In the genomic region with DNA sequence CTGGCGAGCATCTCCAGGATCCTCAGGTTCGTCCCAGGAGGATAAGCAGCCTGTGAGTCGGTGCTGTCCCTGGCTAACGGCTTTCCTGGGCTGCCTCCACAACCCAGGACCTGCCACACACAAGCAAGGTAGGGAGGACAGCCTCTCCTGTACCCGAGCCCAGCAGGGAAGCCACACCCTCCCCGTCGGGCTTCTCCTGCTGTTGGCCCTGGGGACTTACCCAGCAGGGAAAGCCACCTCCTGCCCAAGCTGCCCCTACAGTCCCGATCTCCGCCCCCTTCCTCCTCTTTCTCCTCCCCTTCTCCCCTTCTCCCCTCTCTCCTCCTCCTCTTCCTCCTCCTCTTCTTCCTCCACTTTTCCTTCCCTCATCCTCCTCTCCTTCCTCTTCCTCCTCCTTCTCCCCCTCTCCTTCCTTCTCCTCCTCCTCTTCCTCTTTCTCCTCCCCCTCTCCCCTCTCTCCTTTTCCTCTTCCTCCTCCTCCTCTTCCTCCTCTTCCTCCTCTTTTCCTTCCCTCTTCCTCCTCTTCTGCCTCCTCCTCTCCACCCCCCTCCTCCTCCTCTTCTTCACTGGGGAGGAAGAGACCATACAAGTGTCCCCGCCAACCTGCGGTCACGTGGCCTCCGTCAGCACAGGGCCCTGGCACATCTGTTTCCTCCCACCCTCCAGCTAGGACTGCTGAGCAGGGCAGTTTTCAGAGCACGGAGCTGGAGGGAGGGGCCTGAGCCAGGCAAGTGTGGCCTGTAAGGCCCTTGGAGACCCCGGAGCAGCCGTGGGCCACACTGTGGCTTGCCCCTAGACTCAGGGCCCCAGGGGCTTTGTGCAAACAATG, we compare ENCODE assay signal across 15 cellular contexts. TPM values are rescaled to one million over a fixed set of nuclear protein-coding genes. Genes with fewer than 3 reads are reported as not detected.
DNase-seq lines count a peak whose midpoint lies in the region; ATAC-seq, FAIRE-seq and TF ChIP-seq lines count a peak whose summit lies in the region.
"Had no signal": no experiment of that assay in that cellular context is flagged by ENCODE, and none has a peak within 500 bp of the region (broad histone marks: within the 10 kb centered on the region; RNA-seq: fewer than 3 reads in every experiment).

No MANE protein-coding gene starts in this region.

- H3K9me3 Mint-ChIP-seq in GM23338 = peaks cover 2% of the 10 kb centered on the region; the same call in 2 of the 3 replicates
- no peaks in the 10 kb centered on the region for H3K9me3 Mint-ChIP-seq in natural killer cell treated with Interleukin-12 subunit alpha and Interleukin-12 subunit beta and Interleukin-15 and Interleukin-18, amount 100 ng/mL, for 72 hours
- H3K9me3 Mint-ChIP-seq: stimulated activated memory B cell treated with anti-CD40 and anti-IgM and Interleukin-4, amounts not matched to agents 10 μg/mL and 1 μg/mL and 100 μg/mL, for 72 hours had no signal

- 0 out of 3 replicates have a peak, but pooled peaks cover 3% of the 10 kb centered on the region for H3K9me3 ChIP-seq in A549
- H3K9me3 ChIP-seq in Panc1 (ENCODE audit: control insufficient read depth, insufficient read depth, low read depth, low read length) = no peaks in the 10 kb centered on the region

- peaks cover 12% of the 10 kb centered on the region for H3K4me1 Mint-ChIP-seq in GM23338
- H3K4me1 Mint-ChIP-seq in natural killer cell treated with Interleukin-12 subunit alpha and Interleukin-12 subunit beta and Interleukin-15 and Interleukin-18, amount 100 ng/mL, for 72 hours (ENCODE audit: low read depth in 2 of 2) = no peaks in the 10 kb centered on the region

- TF ChIP-seq RAD21 in A549 (conservative IDR thresholded peaks at IDR 0.05 in 1 of 2, IDR thresholded peaks at IDR 0.05 in 1 of 2) = no peak

- H3K9me2 ChIP-seq in GM23338 (ENCODE audit: insufficient read depth) = peaks cover 5% of the 10 kb centered on the region; the same call in 1 of the 2 replicates

- no peak for TF ChIP-seq EP300 in A549 (IDR thresholded peaks at IDR 0.05)

- DNase-seq in A549 (ENCODE audit: low read depth in 1 of 2, low spot score in 1 of 2) (peak in 1 of 2 experiments; percentile 18), GM23338 (ENCODE audit: low spot score) (no peak), Panc1 (ENCODE audit: low read depth, low spot score) (no peak), left kidney (ENCODE audit: low read depth, low spot score) (peak; percentile 43), lower leg skin (ENCODE audit: low spot score in 2 of 2) (no peak), ureter (ENCODE audit: low spot score) (no peak), NCI-H526 treated with DMSO at 0.1 percent for 48 hours (lab: John Stamatoyannopoulos, UW) (no peak)
- DNase-seq in natural killer cell treated with Interleukin-12 subunit alpha and Interleukin-12 subunit beta and Interleukin-15 and Interleukin-18, amount 100 ng/mL, for 72 hours (ENCODE audit: low spot score) = no peak
- DNase-seq: activated CD4-positive, alpha-beta T cell treated with anti-CD3 and anti-CD28 coated beads, Interleukin-2, amount 50 U/mL, for 1 hour; NCI-H748 treated with DMSO at 0.1 percent for 48 hours; T-helper 9 cell had no signal

- no peak for FAIRE-seq in A549 (lab: Jason Lieb, UNC)
- FAIRE-seq: urothelium cell line had no signal

- TF ChIP-seq POLR2A in A549 (IDR thresholded peaks at IDR 0.05; ENCODE audit: low read length) (no peak), lower leg skin (IDR thresholded peaks at IDR 0.05) (no peak)

- BruUV-seq in Panc1 (replicated peaks; lab: Mats Ljungman, UMichigan) = no TSS peak

- no peak overlapping the region for H3K27ac Mint-ChIP-seq in GM23338
- H3K27ac Mint-ChIP-seq in natural killer cell treated with Interleukin-12 subunit alpha and Interleukin-12 subunit beta and Interleukin-15 and Interleukin-18, amount 100 ng/mL, for 72 hours = no peak overlapping the region
- H3K27ac Mint-ChIP-seq: stimulated activated memory B cell treated with anti-CD40 and anti-IgM and Interleukin-4, amounts not matched to agents 10 μg/mL and 1 μg/mL and 100 μg/mL, for 72 hours had no signal

- H3K4me1 ChIP-seq in A549 (no peaks in the 10 kb centered on the region), GM23338 (ENCODE audit: insufficient read depth) (peaks cover 18% of the 10 kb centered on the region), Panc1 (ENCODE audit: control insufficient read depth, insufficient read depth, low read length) (peaks cover 13% of the 10 kb centered on the region)

- CTCF ChIA-PET in A549 (lab: Yijun Ruan, JAX) = no interaction called here
- CTCF ChIA-PET in Panc1 (lab: Charles Lee) = interaction anchor here (0.6 kb wide), 2 partner anchors 18 to 234 kb away, joined by 3 read pairs; no protein-coding TSS in a partner anchor

- TF ChIP-seq CTCF in A549 (IDR thresholded peaks at IDR 0.05) = no peak
- no peak for TF ChIP-seq CTCF in GM23338 (conservative IDR thresholded peaks at IDR 0.05; ENCODE audit: low read depth in 2 of 2)
- TF ChIP-seq CTCF in Panc1 (IDR thresholded peaks at IDR 0.05) = no peak
- TF ChIP-seq CTCF in lower leg skin (IDR thresholded peaks at IDR 0.05) = no peak

- H3K4me2 ChIP-seq in A549 (no peak overlapping the region), GM23338 (no peak overlapping the region)

- ATAC-seq in A549 (peak; percentile 9 to 28; a peak in 4 of 6 replicates), GM23338 (no peak; the same call in 2 of the 3 replicates), Panc1 (peak; percentile 56; the same call in 1 of the 2 replicates)
- no peak for ATAC-seq in natural killer cell treated with Interleukin-12 subunit alpha and Interleukin-12 subunit beta and Interleukin-15 and Interleukin-18, amount 100 ng/mL, for 72 hours
- ATAC-seq: gastroesophageal sphincter; stimulated activated memory B cell treated with anti-CD40 and anti-IgM and Interleukin-4, amounts not matched to agents 10 μg/mL and 1 μg/mL and 100 μg/mL, for 72 hours had no signal

- in situ Hi-C loops in Panc1 (cut with HindIII; ENCODE audit: low pct_unique_long_range_greater_than_20kb, low sequenced_read_pairs) = no loop called here

- H3F3A ChIP-seq in GM23338 (replicated peaks; ENCODE audit: low read depth) = no peaks in the 10 kb centered on the region

- H3K36me3 ChIP-seq in GM23338 (ENCODE audit: insufficient read depth) (no peaks in the 10 kb centered on the region), Panc1 (ENCODE audit: control insufficient read depth, insufficient read depth, low read length) (no peaks in the 10 kb centered on the region)
- H3K36me3 ChIP-seq: gastroesophageal sphincter had no signal

- peaks cover 3% of the 10 kb centered on the region; the same call in 1 of the 3 replicates for H3K36me3 Mint-ChIP-seq in GM23338 (ENCODE audit: low read depth)
- H3K36me3 Mint-ChIP-seq in natural killer cell treated with Interleukin-12 subunit alpha and Interleukin-12 subunit beta and Interleukin-15 and Interleukin-18, amount 100 ng/mL, for 72 hours = no peaks in the 10 kb centered on the region
- H3K36me3 Mint-ChIP-seq: mesothelial cell of epicardium; stimulated activated memory B cell treated with anti-CD40 and anti-IgM and Interleukin-4, amounts not matched to agents 10 μg/mL and 1 μg/mL and 100 μg/mL, for 72 hours had no signal

- H3K4me3 ChIP-seq in A549 (no peak overlapping the region), GM23338 (no peak overlapping the region), Panc1 (ENCODE audit: low read depth in 2 of 2, low read length in 2 of 2) (no peak overlapping the region), lower leg skin (ENCODE audit: low read depth, poor library complexity, severe bottlenecking) (no peak overlapping the region)
- H3K4me3 ChIP-seq: gastroesophageal sphincter had no signal

- intact Hi-C loops in Panc1 (cut with micrococcal nuclease; ENCODE audit: unreplicated experiment) = no loop called here
- intact Hi-C loops in lower leg skin (cut with DNase I; ENCODE audit: low total_unique reads) = no loop called here

- H3K27me3 ChIP-seq in GM23338 (ENCODE audit: insufficient read depth) (no peaks in the 10 kb centered on the region), Panc1 (ENCODE audit: control insufficient read depth, insufficient read depth, low read length) (peaks cover 5% of the 10 kb centered on the region; the same call in 1 of the 2 replicates)

- no peaks in the 10 kb centered on the region for H3K79me2 ChIP-seq in GM23338 (replicated peaks; ENCODE audit: insufficient read depth)

- peaks cover 12% of the 10 kb centered on the region for H3K27me3 Mint-ChIP-seq in GM23338 (ENCODE audit: insufficient read depth, low read depth, poor library complexity)
- H3K27me3 Mint-ChIP-seq in natural killer cell treated with Interleukin-12 subunit alpha and Interleukin-12 subunit beta and Interleukin-15 and Interleukin-18, amount 100 ng/mL, for 72 hours = peaks cover 30 to 36% of the 10 kb centered on the region in 2 donors

- no peaks in the 10 kb centered on the region for H4K20me1 ChIP-seq in GM23338 (replicated peaks; ENCODE audit: insufficient read depth)

- H3K27ac ChIP-seq in A549 (no peak overlapping the region), GM23338 (ENCODE audit: low read depth) (no peak overlapping the region), Panc1 (ENCODE audit: low read length) (0 out of 2 replicates have a peak overlapping the region, but pooled peaks have one; percentile 25)
- H3K27ac ChIP-seq: gastroesophageal sphincter had no signal

- POLR2A ChIA-PET in A549 (lab: Yijun Ruan, JAX) = no interaction called here
- POLR2A ChIA-PET in Panc1 (lab: Charles Lee) = no interaction called here

- no peak overlapping the region for H3K4me3 Mint-ChIP-seq in GM23338
- no peak overlapping the region for H3K4me3 Mint-ChIP-seq in natural killer cell treated with Interleukin-12 subunit alpha and Interleukin-12 subunit beta and Interleukin-15 and Interleukin-18, amount 100 ng/mL, for 72 hours
- H3K4me3 Mint-ChIP-seq: mesothelial cell of epicardium; stimulated activated memory B cell treated with anti-CD40 and anti-IgM and Interleukin-4, amounts not matched to agents 10 μg/mL and 1 μg/mL and 100 μg/mL, for 72 hours had no signal

- H2AFZ ChIP-seq in GM23338 = 0 out of 2 replicates have a peak overlapping the region, but pooled peaks have one; percentile 69

- WGBS in A549 (ENCODE audit: missing lambda C conversion rate) = 47% methylated on average over 16 of the region's 16 CpGs
- 36 to 43% methylated on average over 14 to 16 of the region's 16 CpGs for WGBS in lower leg skin, 2 donors

TF ChIP-seq in GM23338, 12 proteins besides CTCF, POLR2A, EP300 and RAD21 (continues in another document):
- no peak for TF ChIP-seq STAT1 (IDR thresholded peaks at IDR 0.05; ENCODE audit: unreplicated experiment)

RNA-seq across cellular contexts. Expression of a gene that starts 17.3 kb away (rescaled TPM):
- 0.05 TPM in 1 of 2 replicates, not detected in the other for polyA plus RNA-seq in A549 (2011; rRNA removed)
- 0.07 and 0.12 TPM in 2 replicates for polyA plus RNA-seq in A549 (2012; cell fraction: cytosol; rRNA removed)
- polyA plus RNA-seq in A549 (2012; cell fraction: nucleus; rRNA removed) = 0.05 and 0.10 TPM in 2 replicates
- not detected in 3 replicates for polyA plus RNA-seq in A549 (2017; fragmentation: RNase III; extraction: RNeasy Plus Mini Kit Qiagen cat#74134 plus additional on column Dnase treatment)
- not detected in 2 replicates for polyA minus RNA-seq in A549 (2011; rRNA and poly(A)+ RNA removed)
- 16.2 and 20.4 TPM in 2 replicates for total RNA-seq in GM23338 (2014; rRNA removed; shearing (Covaris generic))
- 3.8 and 3.9 TPM in 2 replicates for polyA plus RNA-seq in GM23338 (2016; fragmentation: Nextera tagmentation; extraction: Ambion mirVana)
- total RNA-seq in Panc1 (2021; ENCODE audit: unreplicated experiment) = 5.4 TPM
- polyA plus RNA-seq in Panc1 (2012; ENCODE audit: insufficient read length) = 21.4 TPM
- total RNA-seq in lower leg skin = 1 to 10 TPM in 1 of 4 donors, under 1 TPM in 3; 0.72 to 1.6 (median 0.82) TPM
- total RNA-seq in ureter = 1.1 TPM
- not detected for total RNA-seq in natural killer cell treated with Interleukin-12 subunit alpha and Interleukin-12 subunit beta and Interleukin-15 and Interleukin-18, amount 100 ng/mL, for 72 hours

Comparison
In these comparisons a context has a peak if more than half of its experiments do, and no peak if none do; other contexts are left out.
1. ATAC-seq: peak in A549 (2 of 2) and Panc1 (single experiment); none in GM23338 (single experiment) and natural killer cell treated with Interleukin-12 subunit alpha and Interleukin-12 subunit beta and Interleukin-15 and Interleukin-18, amount 100 ng/mL, for 72 hours (0 of 2).